In genomic region chr9:135370411-135371375, GRCh38 we compare ENCODE assay signal across 34 cellular contexts.
DNase-seq lines count a peak whose midpoint lies in the region; ATAC-seq, FAIRE-seq and TF ChIP-seq lines count a peak whose summit lies in the region.
"Had no signal": no experiment of that assay in that cellular context is flagged by ENCODE, and none has a peak within 500 bp of the region (broad histone marks: within the 10 kb centered on the region; RNA-seq: fewer than 3 reads in every experiment).

No MANE protein-coding gene starts in this region.

- intact Hi-C loops in HepG2 (cut with micrococcal nuclease; ENCODE audit: unreplicated experiment) (no loop called here), right lobe of liver (cut with DNase I) (no loop called here), colonic mucosa (cut with DNase I) (no loop called here)
- intact Hi-C loops in activated naive CD4-positive, alpha-beta T cell treated with anti-CD3 and anti-CD28 coated beads for 36 hours (cut with micrococcal nuclease), result no loop called here

- WGBS in HepG2 (ENCODE audit: low lambda C conversion rate), result 6% methylated on average over 6 of the region's 33 CpGs
- WGBS in right lobe of liver (ENCODE audit: insufficient coverage, low coverage, low lambda C conversion rate, missing lambda C conversion rate), result 82% methylated on average over 8 of the region's 33 CpGs

- no peak for TF ChIP-seq POLR2A in HepG2 (IDR thresholded peaks at IDR 0.05; ENCODE audit: insufficient read depth in 1 of 2, low read depth in 2 of 2, low read length in 2 of 2)
- TF ChIP-seq POLR2A in right lobe of liver (IDR thresholded peaks at IDR 0.05), result no peak

- H3K27ac Mint-ChIP-seq in activated naive CD4-positive, alpha-beta T cell treated with anti-CD3 and anti-CD28 coated beads for 36 hours, result no peak overlapping the region
- H3K27ac Mint-ChIP-seq: activated naive CD8-positive, alpha-beta T cell treated with anti-CD3 and anti-CD28 coated beads, Interleukin-2, amount 50 U/mL, for 24 hours; B cell; CD8-positive, alpha-beta T cell; mesothelial cell of epicardium had no signal

- no peaks in the 10 kb centered on the region for H3K36me3 Mint-ChIP-seq in activated naive CD4-positive, alpha-beta T cell treated with anti-CD3 and anti-CD28 coated beads for 36 hours (ENCODE audit: low read depth)
- H3K36me3 Mint-ChIP-seq: CD8-positive, alpha-beta T cell; mesothelial cell of epicardium had no signal

- no peak for TF ChIP-seq RAD21 in HepG2 (CRISPR knock-in tag; IDR thresholded peaks at IDR 0.05)

- no peak overlapping the region for H3K4me2 ChIP-seq in HepG2 (ENCODE audit: low read depth, low read length)
- H3K4me2 ChIP-seq: SK-N-SH had no signal

- no peak for TF ChIP-seq CTCF in HepG2 (CRISPR knock-in tag; IDR thresholded peaks at IDR 0.05)
- TF ChIP-seq CTCF in right lobe of liver (IDR thresholded peaks at IDR 0.05), result no peak
- no peak for TF ChIP-seq CTCF in colonic mucosa (IDR thresholded peaks at IDR 0.05)

- H3K27me3 Mint-ChIP-seq in activated naive CD4-positive, alpha-beta T cell treated with anti-CD3 and anti-CD28 coated beads for 36 hours (ENCODE audit: low read depth), result no peaks in the 10 kb centered on the region
- H3K27me3 Mint-ChIP-seq: activated naive CD8-positive, alpha-beta T cell treated with anti-CD3 and anti-CD28 coated beads, Interleukin-2, amount 50 U/mL, for 24 hours had no signal

- no peak overlapping the region for H2AFZ ChIP-seq in HepG2 (ENCODE audit: low read length)

- H3K9ac ChIP-seq in HepG2 (ENCODE audit: insufficient read depth, low read depth, low read length) (no peak overlapping the region), colonic mucosa (ENCODE audit: low read depth in 2 of 2, low read length in 2 of 2) (no peak overlapping the region)
- H3K9ac ChIP-seq: SK-N-SH had no signal

- no peaks in the 10 kb centered on the region for H3K79me2 ChIP-seq in HepG2 (ENCODE audit: insufficient read depth, low read length)

- BruUV-seq in HepG2 (replicated peaks; lab: Mats Ljungman, UMichigan), result no TSS peak

- H3K4me1 Mint-ChIP-seq in activated naive CD4-positive, alpha-beta T cell treated with anti-CD3 and anti-CD28 coated beads for 36 hours (ENCODE audit: low read depth), result no peaks in the 10 kb centered on the region
- H3K4me1 Mint-ChIP-seq: activated naive CD8-positive, alpha-beta T cell treated with anti-CD3 and anti-CD28 coated beads, Interleukin-2, amount 50 U/mL, for 24 hours; B cell; central memory CD8-positive, alpha-beta T cell; stimulated activated naive CD8-positive, alpha-beta T cell treated with anti-CD3 and anti-CD28 coated beads, Interleukin-15, amount 100 ng/mL, for 72 hours had no signal

- CTCF ChIA-PET in HepG2 (lab: Yijun Ruan, JAX; ENCODE audit: low intra/inter-chr PET ratio, low total read pairs), result no interaction called here
- CTCF ChIA-PET in activated naive CD4-positive, alpha-beta T cell treated with anti-CD3 and anti-CD28 coated beads for 36 hours (lab: Charles Lee), result interaction anchor here (0.7 kb wide), 1 partner anchor 919 kb away, joined by 3 read pairs; no protein-coding TSS in a partner anchor

- POLR2A ChIA-PET in HepG2 (lab: Yijun Ruan, JAX), result no interaction called here

- H3K4me3 Mint-ChIP-seq in activated naive CD4-positive, alpha-beta T cell treated with anti-CD3 and anti-CD28 coated beads for 36 hours, result no peak overlapping the region
- H3K4me3 Mint-ChIP-seq: activated naive CD8-positive, alpha-beta T cell treated with anti-CD3 and anti-CD28 coated beads, Interleukin-2, amount 50 U/mL, for 24 hours; B cell; CD8-positive, alpha-beta T cell; central memory CD8-positive, alpha-beta T cell; mesothelial cell of epicardium; stimulated activated naive CD8-positive, alpha-beta T cell treated with anti-CD3 and anti-CD28 coated beads, Interleukin-15, amount 100 ng/mL, for 72 hours had no signal

- no peak for TF ChIP-seq EP300 in HepG2 (IDR thresholded peaks at IDR 0.05; ENCODE audit: low read depth in 2 of 2, low read length in 2 of 2)
- TF ChIP-seq EP300 in HepG2 (CRISPR knock-in tag; IDR thresholded peaks at IDR 0.05; ENCODE audit: borderline replicate concordance), result no peak

- no peak overlapping the region for H3K4me3 ChIP-seq in HepG2 (replicated peaks in 1 of 3; ENCODE audit: insufficient read depth in 1 of 3, low read depth in 2 of 3, low read length in 3 of 3)
- no peak overlapping the region for H3K4me3 ChIP-seq in right lobe of liver
- H3K4me3 ChIP-seq in colonic mucosa, result no peak overlapping the region
- H3K4me3 ChIP-seq: esophagus muscularis mucosa, vagina had no signal

- H3K4me1 ChIP-seq in HepG2 (ENCODE audit: insufficient read depth, low read length), result no peaks in the 10 kb centered on the region
- H3K4me1 ChIP-seq in right lobe of liver, result no peaks in the 10 kb centered on the region
- H3K4me1 ChIP-seq in colonic mucosa, result no peaks in the 10 kb centered on the region
- H3K4me1 ChIP-seq: esophagus muscularis mucosa, vagina had no signal

- ATAC-seq in HepG2 (no peak), right lobe of liver (no peak), GM18519 (IDR thresholded peaks at IDR 0.05; ENCODE audit: low FRiP score, unreplicated experiment) (no peak)
- ATAC-seq: activated naive CD8-positive, alpha-beta T cell treated with anti-CD3 and anti-CD28 coated beads, Interleukin-2, amount 50 U/mL, for 24 hours; CD8-positive, alpha-beta T cell; HCT116; right cardiac atrium; stimulated activated naive CD8-positive, alpha-beta T cell treated with anti-CD3 and anti-CD28 coated beads, Interleukin-15, amount 100 ng/mL, for 72 hours had no signal

- H3K27ac ChIP-seq in HepG2 (ENCODE audit: extremely low read length, insufficient read depth, low read length), result no peak overlapping the region
- H3K27ac ChIP-seq in right lobe of liver, result no peak overlapping the region
- H3K27ac ChIP-seq in colonic mucosa, result no peak overlapping the region
- H3K27ac ChIP-seq: esophagus muscularis mucosa, neutrophil, vagina had no signal

- H3K9me3 ChIP-seq in HepG2 (ENCODE audit: low read length) (no peaks in the 10 kb centered on the region), right lobe of liver (no peaks in the 10 kb centered on the region), colonic mucosa (no peaks in the 10 kb centered on the region)
- H3K9me3 ChIP-seq: esophagus muscularis mucosa, neutrophil, SK-N-SH, vagina had no signal

- no peaks in the 10 kb centered on the region for H3K9me3 Mint-ChIP-seq in activated naive CD4-positive, alpha-beta T cell treated with anti-CD3 and anti-CD28 coated beads for 36 hours
- H3K9me3 Mint-ChIP-seq: activated naive CD8-positive, alpha-beta T cell treated with anti-CD3 and anti-CD28 coated beads, Interleukin-2, amount 50 U/mL, for 24 hours; CD8-positive, alpha-beta T cell; central memory CD8-positive, alpha-beta T cell; mesothelial cell of epicardium; stimulated activated naive CD8-positive, alpha-beta T cell treated with anti-CD3 and anti-CD28 coated beads, Interleukin-15, amount 100 ng/mL, for 72 hours had no signal

- no peaks in the 10 kb centered on the region for H4K20me1 ChIP-seq in HepG2 (ENCODE audit: insufficient read depth, low read length)

- FAIRE-seq in HepG2 (lab: Jason Lieb, UNC), result no peak
- FAIRE-seq: G401.6 had no signal

- DNase-seq in HepG2 (ENCODE audit: low spot score), result no peak
- DNase-seq in right lobe of liver, result no peak
- DNase-seq in NCI-H1694 treated with DMSO at 0.1 percent for 48 hours (lab: John Stamatoyannopoulos, UW), result peak; percentile 82
- peak; percentile 69 for DNase-seq in cerebellum (ENCODE audit: low spot score)
- DNase-seq in colonic mucosa, result no peak
- no peak for DNase-seq in activated naive CD4-positive, alpha-beta T cell treated with anti-CD3 and anti-CD28 coated beads for 36 hours
- DNase-seq in anterior cingulate cortex (lab: John Stamatoyannopoulos, UW), result no peak
- DNase-seq: activated CD4-positive, alpha-beta T cell treated with anti-CD3 and anti-CD28 coated beads, Interleukin-2, amount 50 U/mL, for 1 hour; activated CD4-positive, CD25-positive, alpha-beta regulatory T cell; activated gamma-delta T cell treated with Interleukin-2 at 50 U/mL for 16 hours; activated naive CD8-positive, alpha-beta T cell treated with anti-CD3 and anti-CD28 coated beads, Interleukin-2, amount 50 U/mL, for 24 hours; activated T-cell treated with anti-CD3 and anti-CD28 coated beads, Interleukin-2, amount 50 U/mL, for 48 hours; CD8-positive, alpha-beta T cell; DMS153; foreskin fibroblast; head of caudate nucleus; IMR-90; NCI-H2081 treated with DMSO at 0.1 percent for 48 hours; OCI-M1; posterior cingulate gyrus; SK-N-SH; stimulated activated CD4-positive, alpha-beta T cell treated with anti-CD3 and anti-CD28 coated beads, Interleukin-2, amount 100 ng/mL, for 24 hours; stimulated activated CD8-positive, alpha-beta memory T cell treated with anti-CD3 and anti-CD28 coated beads, Interleukin-4, amount 100 ng/mL, for 48 hours; stimulated activated naive CD8-positive, alpha-beta T cell treated with anti-CD3 and anti-CD28 coated beads, Interleukin-15, amount 100 ng/mL, for 72 hours had no signal

- in situ Hi-C loops in HepG2 (cut with HindIII; ENCODE audit: extremely low pct_ligation_motif_present, low pct_unique_long_range_greater_than_20kb), result no loop called here

- peaks cover 8 to 41% of the 10 kb centered on the region in 2 experiments; a peak in 3 of 5 replicates for H3K27me3 ChIP-seq in HepG2 (ENCODE audit: control insufficient read depth in 1 of 2, insufficient read depth in 2 of 2, low read length in 2 of 2)
- H3K27me3 ChIP-seq in right lobe of liver, result no peaks in the 10 kb centered on the region
- no peaks in the 10 kb centered on the region for H3K27me3 ChIP-seq in colonic mucosa
- H3K27me3 ChIP-seq: vagina had no signal

- no peaks in the 10 kb centered on the region for H3K36me3 ChIP-seq in HepG2 (replicated peaks in 1 of 2; ENCODE audit: control insufficient read depth in 1 of 2, insufficient read depth in 2 of 2, low read length in 2 of 2)
- H3K36me3 ChIP-seq in right lobe of liver, result no peaks in the 10 kb centered on the region
- H3K36me3 ChIP-seq in colonic mucosa, result no peaks in the 10 kb centered on the region
- H3K36me3 ChIP-seq: esophagus muscularis mucosa, neutrophil, vagina had no signal

TF ChIP-seq in HepG2, 621 proteins besides CTCF, POLR2A, EP300 and RAD21:
- TF ChIP-seq PCBP1 (IDR thresholded peaks at IDR 0.05; ENCODE audit: borderline replicate concordance, low read depth, low read length) (no peak), CREB1 (IDR thresholded peaks at IDR 0.05) (peak; percentile 49; the same call in 1 of the 2 replicates), CREB1 (CRISPR knock-in tag; IDR thresholded peaks at IDR 0.05) (no peak)

Comparison
In these comparisons a context has a peak if more than half of its experiments do, and no peak if none do; other contexts are left out.
1. DNase-seq: peak in NCI-H1694 treated with DMSO at 0.1 percent for 48 hours (single experiment) and cerebellum (single experiment); none in HepG2 (single experiment), right lobe of liver (0 of 3), colonic mucosa (single experiment), activated naive CD4-positive, alpha-beta T cell treated with anti-CD3 and anti-CD28 coated beads for 36 hours (single experiment) and anterior cingulate cortex (0 of 58).